22 cellular contexts compared by ENCODE assay signal in the genomic region with DNA sequence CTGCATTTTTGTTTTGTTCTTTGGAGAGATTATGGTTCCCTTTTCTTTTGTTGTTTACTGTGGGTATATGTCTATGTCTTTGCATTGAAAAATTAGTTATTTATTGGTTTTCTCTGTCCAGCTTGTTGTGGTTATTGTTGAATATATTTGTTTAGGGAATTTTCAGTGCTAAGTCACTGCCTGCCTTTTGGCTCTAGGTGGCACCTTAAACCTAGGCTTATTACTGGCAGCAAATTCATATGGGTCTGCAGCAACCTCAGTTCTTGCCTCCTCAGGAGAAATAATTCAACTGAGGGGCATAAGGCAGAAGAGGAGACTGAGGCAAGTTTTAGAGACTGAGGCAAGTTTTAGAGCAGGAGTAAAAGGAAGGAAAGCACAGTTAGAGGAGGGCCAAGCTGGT.
A peak's percentile ranks its signal among the peaks of the same experiment; 100 is the strongest.
DNase-seq lines count a peak whose midpoint lies in the region; ATAC-seq lines count a peak whose summit lies in the region.
"Had no signal": no experiment of that assay in that cellular context is flagged by ENCODE, and none has a peak within 500 bp of the region (broad histone marks: within the 10 kb centered on the region; RNA-seq: fewer than 3 reads in every experiment).

No MANE protein-coding gene starts in this region.

- H3K4me1 ChIP-seq in effector memory CD4-positive, alpha-beta T cell (ENCODE audit: control insufficient read depth, insufficient read depth, low read length, poor library complexity, severe bottlenecking) = no peaks in the 10 kb centered on the region
- H3K4me1 ChIP-seq: foreskin keratinocyte, uterus had no signal

- H3K27ac ChIP-seq in effector memory CD4-positive, alpha-beta T cell (ENCODE audit: insufficient read depth, low read length, poor library complexity, severe bottlenecking) = no peak overlapping the region
- H3K27ac ChIP-seq: cardiac muscle cell, foreskin keratinocyte, uterus had no signal

- H3K9me3 ChIP-seq in effector memory CD4-positive, alpha-beta T cell (ENCODE audit: control insufficient read depth, low read length) = no peaks in the 10 kb centered on the region
- H3K9me3 ChIP-seq: uterus had no signal

- no peak for ATAC-seq in HG03280 (IDR thresholded peaks at IDR 0.05; ENCODE audit: unreplicated experiment)
- ATAC-seq: effector memory CD8-positive, alpha-beta T cell; foreskin keratinocyte; natural killer cell; Right ventricle myocardium inferior had no signal

- in situ Hi-C loops in ACHN (cut with HindIII; ENCODE audit: low pct_ligation_motif_present, low pct_unique_long_range_greater_than_20kb, low sequenced_read_pairs) = no loop called here

- no peaks in the 10 kb centered on the region for H3K27me3 ChIP-seq in H7 (ENCODE audit: control insufficient read depth, insufficient read depth, low read length)
- no peaks in the 10 kb centered on the region for H3K27me3 ChIP-seq in effector memory CD4-positive, alpha-beta T cell (replicated peaks; ENCODE audit: control insufficient read depth, insufficient read depth, low read length, poor library complexity, severe bottlenecking)
- H3K27me3 ChIP-seq: cardiac muscle cell, foreskin keratinocyte, uterus had no signal

- H3K36me3 ChIP-seq in H7 (replicated peaks; ENCODE audit: control insufficient read depth, insufficient read depth, low read length) = no peaks in the 10 kb centered on the region
- H3K36me3 ChIP-seq in effector memory CD4-positive, alpha-beta T cell (ENCODE audit: control insufficient read depth, insufficient read depth, low read length) = no peaks in the 10 kb centered on the region
- H3K36me3 ChIP-seq: cardiac muscle cell, uterus had no signal

- DNase-seq in ACHN (peak; percentile 22), H7 (peak; percentile 3), SK-N-DZ (ENCODE audit: low spot score) (peak; percentile 15), iPS-NIHi7 (ENCODE audit: extremely low spot score) (peak; percentile 11), NCI-H2171 (lab: John Stamatoyannopoulos, UW) (no peak), NCI-H146 (lab: John Stamatoyannopoulos, UW) (no peak)
- DNase-seq in effector memory CD4-positive, alpha-beta T cell = no peak
- DNase-seq: activated naive CD8-positive, alpha-beta T cell treated with anti-CD3 and anti-CD28 coated beads for 36 hours; activated T-cell treated with anti-CD3 and anti-CD28 coated beads, Interleukin-2, amount 50 U/mL, for 24 hours; AML-193; effector memory CD8-positive, alpha-beta T cell; foreskin keratinocyte; Kasumi-1; natural killer cell; NCI-H1694 treated with DMSO at 0.1 percent for 48 hours; NCI-H774; stimulated activated CD4-positive, alpha-beta T cell treated with anti-CD3 and anti-CD28 coated beads, Interleukin-15, amount 100 ng/mL, for 24 hours; uterus had no signal

- no peak overlapping the region for H3K4me3 ChIP-seq in H7 (ENCODE audit: insufficient read depth, low read depth, low read length)
- no peak overlapping the region for H3K4me3 ChIP-seq in effector memory CD4-positive, alpha-beta T cell (ENCODE audit: insufficient read depth, low read depth, low read length, poor library complexity, severe bottlenecking)
- H3K4me3 ChIP-seq: cardiac muscle cell, lung, uterus had no signal

Comparison
In these comparisons a context has a peak if more than half of its experiments do, and no peak if none do; other contexts are left out.
1. DNase-seq: peak in ACHN (single experiment), H7 (single experiment), SK-N-DZ (single experiment) and iPS-NIHi7 (single experiment); none in NCI-H2171 (single experiment), NCI-H146 (single experiment) and effector memory CD4-positive, alpha-beta T cell (0 of 3).